20 cellular contexts compared by ENCODE assay signal in the genomic region with DNA sequence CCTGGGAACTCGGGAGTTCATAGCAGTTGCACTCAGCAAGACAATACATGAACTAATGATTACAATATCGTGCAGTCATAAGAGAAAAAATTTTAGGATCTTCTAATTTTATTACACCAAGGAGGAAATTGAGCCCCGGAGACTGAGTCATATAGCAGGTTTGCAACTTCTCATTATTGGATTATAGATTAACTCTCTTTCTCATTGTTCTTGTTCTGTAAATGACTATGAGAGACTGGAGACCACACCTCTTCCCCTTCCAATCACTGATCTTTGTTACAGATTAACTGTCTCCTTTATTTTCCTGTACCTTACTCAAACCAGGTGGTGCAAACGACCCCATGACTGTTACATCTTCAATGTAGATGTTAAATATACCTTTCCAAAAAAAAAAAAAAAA.
DNase-seq lines count a peak whose midpoint lies in the region; ATAC-seq and TF ChIP-seq lines count a peak whose summit lies in the region.
"Had no signal": no experiment of that assay in that cellular context is flagged by ENCODE, and none has a peak within 500 bp of the region (broad histone marks: within the 10 kb centered on the region; RNA-seq: fewer than 3 reads in every experiment).

No MANE protein-coding gene starts in this region.

- ATAC-seq in GM19438 (IDR thresholded peaks at IDR 0.05; ENCODE audit: low read depth, unreplicated experiment) (peak; percentile 97), HG02678 (IDR thresholded peaks at IDR 0.05; ENCODE audit: unreplicated experiment) (peak; percentile 83), HG03378 (IDR thresholded peaks at IDR 0.05; ENCODE audit: unreplicated experiment) (peak; percentile 94)
- ATAC-seq in activated T-cell treated with anti-CD3 and anti-CD28 coated beads, Interleukin-2, amount 50 U/mL, for 72 hours (replicated peaks in 1 of 2): no peak

- no peak overlapping the region for H3K4me3 Mint-ChIP-seq in progenitor cell of endocrine pancreas (ENCODE audit: low read depth)
- H3K4me3 Mint-ChIP-seq in activated T-cell treated with anti-CD3 and anti-CD28 coated beads, Interleukin-2, amount 50 U/mL, for 72 hours: no peak overlapping the region
- H3K4me3 Mint-ChIP-seq: activated CD4-positive, alpha-beta T cell treated with anti-CD3 and anti-CD28 coated beads, Interleukin-2, amount 10 ng/mL, durations not matched to agents 7 days and 5 days; activated naive CD8-positive, alpha-beta T cell treated with anti-CD3 and anti-CD28 coated beads for 36 hours; naive B cell had no signal

- DNase-seq in progenitor cell of endocrine pancreas (ENCODE audit: low spot score, unreplicated experiment): no peak
- DNase-seq in activated T-cell treated with anti-CD3 and anti-CD28 coated beads, Interleukin-2, amount 50 U/mL, for 72 hours: no peak
- no peak for DNase-seq in testis
- DNase-seq in T1000 (lab: John Stamatoyannopoulos, UW): no peak
- DNase-seq: activated CD4-positive, alpha-beta T cell treated with anti-CD3 and anti-CD28 coated beads, Interleukin-2, amount 10 ng/mL, durations not matched to agents 7 days and 5 days; activated naive CD8-positive, alpha-beta T cell treated with anti-CD3 and anti-CD28 coated beads for 36 hours; activated T-cell treated with anti-CD3 and anti-CD28 coated beads, Interleukin-2, amount 50 U/mL, for 1 hour; DMS79; HCEC 1CT; naive B cell; NCI-H1417 treated with DMSO at 0.1 percent for 48 hours; NCI-H345; OCI-M1 had no signal

- H3K27me3 Mint-ChIP-seq in progenitor cell of endocrine pancreas: no peaks in the 10 kb centered on the region
- H3K27me3 Mint-ChIP-seq in activated T-cell treated with anti-CD3 and anti-CD28 coated beads, Interleukin-2, amount 50 U/mL, for 72 hours (ENCODE audit: low read depth): no peaks in the 10 kb centered on the region
- H3K27me3 Mint-ChIP-seq: activated CD4-positive, alpha-beta T cell treated with anti-CD3 and anti-CD28 coated beads, Interleukin-2, amount 10 ng/mL, durations not matched to agents 7 days and 5 days; activated naive CD8-positive, alpha-beta T cell treated with anti-CD3 and anti-CD28 coated beads for 36 hours; naive B cell had no signal

- peak overlapping the region; percentile 30 for H3K27ac Mint-ChIP-seq in progenitor cell of endocrine pancreas
- H3K27ac Mint-ChIP-seq in activated T-cell treated with anti-CD3 and anti-CD28 coated beads, Interleukin-2, amount 50 U/mL, for 72 hours: no peak overlapping the region
- H3K27ac Mint-ChIP-seq: activated CD4-positive, alpha-beta T cell treated with anti-CD3 and anti-CD28 coated beads, Interleukin-2, amount 10 ng/mL, durations not matched to agents 7 days and 5 days; activated naive CD8-positive, alpha-beta T cell treated with anti-CD3 and anti-CD28 coated beads for 36 hours had no signal

- H3K27ac ChIP-seq in testis: no peak overlapping the region
- H3K27ac ChIP-seq: BLaER1, KMS-11, prostate gland, SJSA1 had no signal

- no peaks in the 10 kb centered on the region for H3K9me3 Mint-ChIP-seq in progenitor cell of endocrine pancreas (ENCODE audit: low read depth)
- H3K9me3 Mint-ChIP-seq in activated T-cell treated with anti-CD3 and anti-CD28 coated beads, Interleukin-2, amount 50 U/mL, for 72 hours: peaks cover 5 to 10% of the 10 kb centered on the region in 2 donors
- H3K9me3 Mint-ChIP-seq: activated CD4-positive, alpha-beta T cell treated with anti-CD3 and anti-CD28 coated beads, Interleukin-2, amount 10 ng/mL, durations not matched to agents 7 days and 5 days had no signal

- H3K36me3 ChIP-seq in testis (ENCODE audit: low read depth, missing control alignments): no peaks in the 10 kb centered on the region
- H3K36me3 ChIP-seq: BLaER1, prostate gland, SJSA1 had no signal

- peaks cover 21% of the 10 kb centered on the region for H3K4me1 Mint-ChIP-seq in progenitor cell of endocrine pancreas (ENCODE audit: low read depth)
- H3K4me1 Mint-ChIP-seq in activated T-cell treated with anti-CD3 and anti-CD28 coated beads, Interleukin-2, amount 50 U/mL, for 72 hours (ENCODE audit: low read depth): no peaks in the 10 kb centered on the region
- H3K4me1 Mint-ChIP-seq: activated CD4-positive, alpha-beta T cell treated with anti-CD3 and anti-CD28 coated beads, Interleukin-2, amount 10 ng/mL, durations not matched to agents 7 days and 5 days; activated naive CD8-positive, alpha-beta T cell treated with anti-CD3 and anti-CD28 coated beads for 36 hours; naive B cell had no signal

- TF ChIP-seq CTCF in progenitor cell of endocrine pancreas (IDR thresholded peaks at IDR 0.05; ENCODE audit: unreplicated experiment) (no peak), testis (IDR thresholded peaks at IDR 0.05) (no peak)

- H3K4me1 ChIP-seq in testis: no peaks in the 10 kb centered on the region
- H3K4me1 ChIP-seq: BLaER1, prostate gland, SJSA1 had no signal

- 76 to 80% methylated on average over 4 of the region's 4 CpGs for WGBS in testis, 2 donors

- H3K36me3 Mint-ChIP-seq in progenitor cell of endocrine pancreas (ENCODE audit: insufficient read depth): no peaks in the 10 kb centered on the region
- no peaks in the 10 kb centered on the region for H3K36me3 Mint-ChIP-seq in activated T-cell treated with anti-CD3 and anti-CD28 coated beads, Interleukin-2, amount 50 U/mL, for 72 hours (ENCODE audit: insufficient read depth in 2 of 2)
- H3K36me3 Mint-ChIP-seq: activated naive CD8-positive, alpha-beta T cell treated with anti-CD3 and anti-CD28 coated beads for 36 hours; naive B cell had no signal

- TF ChIP-seq POLR2A in testis (IDR thresholded peaks at IDR 0.05): no peak

- no peaks in the 10 kb centered on the region for H3K27me3 ChIP-seq in testis
- H3K27me3 ChIP-seq: BLaER1, SJSA1 had no signal

- intact Hi-C loops in testis (cut with DNase I; ENCODE audit: low total_unique reads): no loop called here

- H3K4me3 ChIP-seq in testis: no peak overlapping the region
- H3K4me3 ChIP-seq: BLaER1, prostate gland, SJSA1 had no signal

- H3K9me3 ChIP-seq in testis: no peaks in the 10 kb centered on the region
- H3K9me3 ChIP-seq: BLaER1, prostate gland, SJSA1 had no signal

Comparison
In these comparisons a context has a peak if more than half of its experiments do, and no peak if none do; other contexts are left out.
1. ATAC-seq: peak in GM19438 (single experiment), HG02678 (single experiment) and HG03378 (single experiment); none in activated T-cell treated with anti-CD3 and anti-CD28 coated beads, Interleukin-2, amount 50 U/mL, for 72 hours (0 of 2).